8 cellular contexts compared by ENCODE assay signal in the genomic region with DNA sequence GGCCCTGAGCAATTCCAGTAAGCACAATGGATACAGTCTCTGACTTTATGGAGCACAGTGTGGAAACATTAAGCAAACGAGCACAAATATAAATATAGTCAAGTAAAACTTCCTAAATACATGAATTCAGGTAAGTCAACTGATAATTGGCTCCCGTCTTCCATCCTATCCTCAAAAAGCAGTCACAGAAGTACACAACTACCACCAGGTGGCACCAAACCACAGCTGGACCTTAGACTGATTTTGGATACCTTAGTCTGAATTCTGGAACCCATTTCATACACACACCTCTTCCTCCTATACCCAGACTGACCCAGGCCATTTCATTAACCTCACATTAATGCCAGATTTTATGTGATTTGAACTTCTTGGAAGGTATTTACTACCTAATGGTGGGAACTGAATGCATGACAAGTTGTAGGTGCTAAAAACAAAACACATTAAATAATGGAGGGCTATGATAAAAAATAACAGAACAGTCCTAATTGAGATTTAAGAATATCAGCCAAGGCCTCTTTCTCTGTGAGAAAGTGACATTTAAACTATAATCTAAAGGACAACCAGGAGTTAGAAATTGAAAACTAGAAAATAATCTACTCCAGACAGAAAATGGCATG.
A peak's percentile ranks its signal among the peaks of the same experiment; 100 is the strongest.
DNase-seq lines count a peak whose midpoint lies in the region; ATAC-seq, FAIRE-seq and TF ChIP-seq lines count a peak whose summit lies in the region.

No MANE protein-coding gene starts in this region.

- WGBS in A549 (ENCODE audit: missing lambda C conversion rate): 0% methylated on average over 2 of the region's 2 CpGs

- H3K36me3 ChIP-seq in bronchial epithelial cell (ENCODE audit: control insufficient read depth, insufficient read depth, low read length): no peaks in the 10 kb centered on the region
- H3K36me3 ChIP-seq in kidney epithelial cell (ENCODE audit: control insufficient read depth, insufficient read depth, low read length): no peaks in the 10 kb centered on the region

- no peak overlapping the region for H3K4me2 ChIP-seq in A549

- TF ChIP-seq RAD21 in A549 (conservative IDR thresholded peaks at IDR 0.05 in 1 of 2, IDR thresholded peaks at IDR 0.05 in 1 of 2): peak; percentile 78 to 87

- ATAC-seq in A549: peak; percentile 68 to 88; a peak in 5 of 6 replicates
- ATAC-seq in HG03108 (IDR thresholded peaks at IDR 0.05; ENCODE audit: unreplicated experiment): peak; percentile 66

- TF ChIP-seq CTCF in A549 (IDR thresholded peaks at IDR 0.05) (peak; percentile 79), WI38 (IDR thresholded peaks at IDR 0.05; ENCODE audit: low read depth, low read length) (peak; percentile 65), bronchial epithelial cell (IDR thresholded peaks at IDR 0.05; ENCODE audit: insufficient read depth, low read length, severe bottlenecking) (peak; percentile 77), kidney epithelial cell (IDR thresholded peaks at IDR 0.05; ENCODE audit: insufficient read depth, low read length, poor library complexity, severe bottlenecking) (peak; percentile 77)

- H3K4me3 ChIP-seq in A549 (no peak overlapping the region), WI38 (ENCODE audit: low read depth, low read length) (no peak overlapping the region), bronchial epithelial cell (ENCODE audit: low read depth, low read length) (no peak overlapping the region), kidney epithelial cell (ENCODE audit: low read depth, low read length) (no peak overlapping the region)

- no peaks in the 10 kb centered on the region for H3K4me1 ChIP-seq in A549

- DNase-seq in A549 (ENCODE audit: low read depth in 1 of 2, low spot score in 1 of 2) (peak; percentile 47 to 81), GM18507 (ENCODE audit: extremely low spot score, insufficient read length, low read depth) (peak; percentile 33), NCI-H2196 treated with DMSO at 0.1 percent for 48 hours (lab: John Stamatoyannopoulos, UW; ENCODE audit: unreplicated experiment) (peak; percentile 8), bronchial epithelial cell (ENCODE audit: low read depth) (peak; percentile 81), kidney epithelial cell (ENCODE audit: low read depth) (peak; percentile 44)
- peak; percentile 70 for DNase-seq in stimulated activated CD4-positive, alpha-beta T cell treated with anti-CD3 and anti-CD28 coated beads, Interleukin-2, amount 100 ng/mL, for 48 hours

- TF ChIP-seq POLR2A in A549 (IDR thresholded peaks at IDR 0.05; ENCODE audit: low read length): no peak

- no peak overlapping the region for H3K27ac ChIP-seq in A549

- CTCF ChIA-PET in A549 (lab: Yijun Ruan, JAX): interaction anchor here (0.7 to 5.5 kb wide), 17 partner anchors 8 to 197 kb away, joined by 3 to 39 read pairs (median 4); no protein-coding TSS in a partner anchor

- POLR2A ChIA-PET in A549 (lab: Yijun Ruan, JAX): interaction anchor here (0.5 kb wide), 1 partner anchor 170 kb away, joined by 4 read pairs; no protein-coding TSS in a partner anchor

- FAIRE-seq in A549 (lab: Jason Lieb, UNC) (no peak), GM18507 (lab: Jason Lieb, UNC) (peak; percentile 95), bronchial epithelial cell (lab: Jason Lieb, UNC) (no peak)

- H3K9me3 ChIP-seq in A549: no peaks in the 10 kb centered on the region

- TF ChIP-seq EP300 in A549 (IDR thresholded peaks at IDR 0.05): no peak

- H3K27me3 ChIP-seq in bronchial epithelial cell (ENCODE audit: control insufficient read depth, insufficient read depth, low read length) (no peaks in the 10 kb centered on the region), kidney epithelial cell (ENCODE audit: control insufficient read depth, insufficient read depth, low read length) (no peaks in the 10 kb centered on the region)

TF ChIP-seq in A549, 52 proteins besides CTCF, POLR2A, EP300 and RAD21:
- TF ChIP-seq HOXB13 (CRISPR knock-in tag; IDR thresholded peaks at IDR 0.05; ENCODE audit: low read depth) (no peak), SMC3 (IDR thresholded peaks at IDR 0.05) (peak; percentile 82)

Comparison
In these comparisons a context has a peak if more than half of its experiments do, and no peak if none do; other contexts are left out.
1. DNase-seq: peak in every context shown above with its lines; median percentile 81 in bronchial epithelial cell; 70 in stimulated activated CD4-positive, alpha-beta T cell treated with anti-CD3 and anti-CD28 coated beads, Interleukin-2, amount 100 ng/mL, for 48 hours; 64 in A549; 44 in kidney epithelial cell; 33 in GM18507; 8 in NCI-H2196 treated with DMSO at 0.1 percent for 48 hours.